Comparison of ENCODE assay signal across 28 cellular contexts in genomic region chr10:37957841-37958240, GRCh38.
"Had no signal": no experiment of that assay in that cellular context is flagged by ENCODE, and none has a peak within 500 bp of the region (broad histone marks: within the 10 kb centered on the region; RNA-seq: fewer than 3 reads in every experiment).

No MANE protein-coding gene starts in this region.

- H3K9me3 ChIP-seq: lower lobe of right lung, pancreas, prostate gland, sigmoid colon, suprapubic skin, thoracic aorta, tibial artery, vagina had no signal

- H3K4me3 Mint-ChIP-seq: naive thymus-derived CD8-positive, alpha-beta T cell; nephron; neural crest cell; stimulated activated effector memory CD8-positive, alpha-beta T cell treated with anti-CD3 and anti-CD28 coated beads, Interleukin-12 subunit alpha, Interleukin-12 subunit beta, amount 100 ng/mL, for 72 hours; stimulated activated naive CD8-positive, alpha-beta T cell treated with anti-CD3 and anti-CD28 coated beads, Interleukin-15, Interleukin-2, amounts not matched to agents 100 ng/mL and 50 ng/mL, for 24 hours; type B pancreatic cell had no signal

- H3K27me3 Mint-ChIP-seq: naive thymus-derived CD8-positive, alpha-beta T cell; stimulated activated naive CD8-positive, alpha-beta T cell treated with anti-CD3 and anti-CD28 coated beads, Interleukin-15, Interleukin-2, amounts not matched to agents 100 ng/mL and 50 ng/mL, for 24 hours; type B pancreatic cell had no signal

- H3K4me1 ChIP-seq: left lung, lower lobe of right lung, pancreas, prostate gland, sigmoid colon, spleen, suprapubic skin, tibial artery, vagina had no signal

- FAIRE-seq: keratinocyte, pancreas, small intestine had no signal

- DNase-seq: kidney glomerular epithelial cell; left colon; left lung; lower lobe of right lung; mammary epithelial cell; mesenchymal stem cell; naive thymus-derived CD8-positive, alpha-beta T cell; nucleus accumbens; pancreas; posterior cingulate gyrus; retina; right cardiac atrium; sigmoid colon; small intestine; spleen; stimulated activated CD4-positive, alpha-beta T cell treated with anti-CD3 and anti-CD28 coated beads, Interleukin-4, amount 100 ng/mL, for 24 hours; stimulated activated naive CD4-positive, alpha-beta T cell; tibial artery had no signal

- H3K4me1 Mint-ChIP-seq: naive thymus-derived CD8-positive, alpha-beta T cell; nephron; neural crest cell; stimulated activated effector memory CD8-positive, alpha-beta T cell treated with anti-CD3 and anti-CD28 coated beads, Interleukin-12 subunit alpha, Interleukin-12 subunit beta, amount 100 ng/mL, for 72 hours had no signal

- H3K27ac Mint-ChIP-seq: naive thymus-derived CD8-positive, alpha-beta T cell; nephron; stimulated activated effector memory CD8-positive, alpha-beta T cell treated with anti-CD3 and anti-CD28 coated beads, Interleukin-12 subunit alpha, Interleukin-12 subunit beta, amount 100 ng/mL, for 72 hours; stimulated activated naive CD8-positive, alpha-beta T cell treated with anti-CD3 and anti-CD28 coated beads, Interleukin-15, Interleukin-2, amounts not matched to agents 100 ng/mL and 50 ng/mL, for 24 hours; type B pancreatic cell had no signal

- H3K4me3 ChIP-seq: left lung, lower lobe of right lung, pancreas, prostate gland, sigmoid colon, spleen, suprapubic skin, thoracic aorta, tibial artery, vagina had no signal

- H3K27ac ChIP-seq: left lung, lower lobe of right lung, pancreas, prostate gland, sigmoid colon, spleen, suprapubic skin, tibial artery, vagina had no signal

- H3K27me3 ChIP-seq: left lung, pancreas, sigmoid colon, spleen, suprapubic skin, tibial artery, vagina had no signal
